10 cellular contexts compared by ENCODE assay signal in the genomic region with DNA sequence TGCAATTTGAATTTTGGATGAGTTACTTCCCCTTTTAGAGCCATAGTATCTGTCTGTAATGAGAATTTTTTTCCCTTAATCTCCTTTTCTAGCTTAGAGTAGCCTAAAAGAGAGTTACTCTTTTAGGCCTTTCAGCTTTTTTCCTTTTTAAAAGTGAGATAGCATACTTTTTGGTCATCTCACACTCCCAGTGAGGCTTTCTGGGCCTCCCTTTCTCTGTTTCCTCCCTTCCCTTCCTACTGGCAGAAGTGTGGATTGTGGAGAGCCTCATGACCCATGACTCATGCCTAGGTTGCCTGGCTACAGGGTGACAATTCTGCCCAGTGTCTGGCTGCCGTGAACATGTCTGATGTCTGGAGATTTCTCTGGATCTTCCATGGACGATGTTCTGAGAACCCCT. TPM values are rescaled to one million over a fixed set of nuclear protein-coding genes. Genes with fewer than 3 reads are reported as not detected.
DNase-seq lines count a peak whose midpoint lies in the region; ATAC-seq, FAIRE-seq and TF ChIP-seq lines count a peak whose summit lies in the region.
"Had no signal": no experiment of that assay in that cellular context is flagged by ENCODE, and none has a peak within 500 bp of the region (broad histone marks: within the 10 kb centered on the region; RNA-seq: fewer than 3 reads in every experiment).

No MANE protein-coding gene starts in this region.

- 61 to 71% methylated on average over 2 of the region's 2 CpGs for WGBS in mesodermal cell (ENCODE audit: insufficient coverage in 2 of 2), 2 experiments

- TF ChIP-seq CTCF in AG04449 (IDR thresholded peaks at IDR 0.05; ENCODE audit: insufficient read depth, low read length, missing control alignments) = no peak

- no peak overlapping the region for H3K4me3 Mint-ChIP-seq in stimulated activated effector memory CD8-positive, alpha-beta T cell treated with anti-CD3 and anti-CD28 coated beads, Interleukin-12 subunit alpha, Interleukin-12 subunit beta, amount 100 ng/mL, for 72 hours
- H3K4me3 Mint-ChIP-seq: naive B cell had no signal

- no peak for TF ChIP-seq POLR2A in GM12892 (IDR thresholded peaks at IDR 0.05; ENCODE audit: low read depth, low read length)

- H3K9me3 ChIP-seq in mesodermal cell (ENCODE audit: control insufficient read depth, low read length) = no peaks in the 10 kb centered on the region

- DNase-seq in AG04449 (ENCODE audit: low read depth, low spot score) = peak; percentile 53
- peak; percentile 91 for DNase-seq in M059J (ENCODE audit: low read depth)
- peak; percentile 65 for DNase-seq in dedifferentiated amniotic fluid mesenchymal stem cell (ENCODE audit: extremely low spot score)
- DNase-seq in stimulated activated CD4-positive, alpha-beta T cell treated with anti-CD3 and anti-CD28 coated beads, Interleukin-4, amount 100 ng/mL, for 4 hours = no peak
- no peak for DNase-seq in stimulated activated effector memory CD8-positive, alpha-beta T cell treated with anti-CD3 and anti-CD28 coated beads, Interleukin-12 subunit alpha, Interleukin-12 subunit beta, amount 100 ng/mL, for 72 hours (ENCODE audit: low spot score in 2 of 2)
- no peak for DNase-seq in GM12892 (ENCODE audit: insufficient read length)
- DNase-seq in NCI-H1436 treated with DMSO at 0.1 percent for 48 hours (lab: John Stamatoyannopoulos, UW) = no peak
- DNase-seq: naive B cell had no signal

- H3K4me1 ChIP-seq in mesodermal cell (ENCODE audit: control insufficient read depth, insufficient read depth, low read length, poor library complexity, severe bottlenecking) = peaks cover 11% of the 10 kb centered on the region

- no peak overlapping the region for H3K27ac Mint-ChIP-seq in stimulated activated effector memory CD8-positive, alpha-beta T cell treated with anti-CD3 and anti-CD28 coated beads, Interleukin-12 subunit alpha, Interleukin-12 subunit beta, amount 100 ng/mL, for 72 hours

- CTCF ChIA-PET in AG04449 (lab: Yijun Ruan, JAX) = no interaction called here

- POLR2A ChIA-PET in AG04449 (lab: Yijun Ruan, JAX) = no interaction called here

- H3K4me3 ChIP-seq in AG04449 (ENCODE audit: low read depth, low read length) (no peak overlapping the region), mesodermal cell (ENCODE audit: extremely low read depth, insufficient read depth, low read length, poor library complexity, severe bottlenecking) (no peak overlapping the region)

- H3K4me1 Mint-ChIP-seq in stimulated activated effector memory CD8-positive, alpha-beta T cell treated with anti-CD3 and anti-CD28 coated beads, Interleukin-12 subunit alpha, Interleukin-12 subunit beta, amount 100 ng/mL, for 72 hours = no peaks in the 10 kb centered on the region
- H3K4me1 Mint-ChIP-seq: naive B cell had no signal

- no peak for ATAC-seq in stimulated activated effector memory CD8-positive, alpha-beta T cell treated with anti-CD3 and anti-CD28 coated beads, Interleukin-12 subunit alpha, Interleukin-12 subunit beta, amount 100 ng/mL, for 72 hours

- H3K27ac ChIP-seq in mesodermal cell (ENCODE audit: low read depth, low read length, severe bottlenecking) = peak overlapping the region; percentile 78
- H3K27ac ChIP-seq: HL-60 had no signal

- no peak for FAIRE-seq in GM12892 (lab: Jason Lieb, UNC)

- H3K36me3 ChIP-seq in mesodermal cell (ENCODE audit: control insufficient read depth, insufficient read depth, low read length) = no peaks in the 10 kb centered on the region

- H3K36me3 Mint-ChIP-seq in stimulated activated effector memory CD8-positive, alpha-beta T cell treated with anti-CD3 and anti-CD28 coated beads, Interleukin-12 subunit alpha, Interleukin-12 subunit beta, amount 100 ng/mL, for 72 hours = no peaks in the 10 kb centered on the region
- H3K36me3 Mint-ChIP-seq: naive B cell had no signal

- no peaks in the 10 kb centered on the region for H3K9me3 Mint-ChIP-seq in stimulated activated effector memory CD8-positive, alpha-beta T cell treated with anti-CD3 and anti-CD28 coated beads, Interleukin-12 subunit alpha, Interleukin-12 subunit beta, amount 100 ng/mL, for 72 hours
- H3K9me3 Mint-ChIP-seq: naive B cell had no signal

RNA-seq across cellular contexts. Expression of a gene that starts 15.2 kb away (rescaled TPM):
- total RNA-seq in M059J (2014; rRNA removed; shearing (Covaris generic)) = not detected in 2 replicates
- polyA plus RNA-seq in mesodermal cell (2013, experiment 1 of 2) = not detected
- polyA plus RNA-seq in mesodermal cell (2013, experiment 2 of 2) = not detected
- polyA plus RNA-seq in GM12892 (2012; ENCODE audit: missing spikeins) = not detected

RNA-seq across cellular contexts. Expression of a gene that starts 37.2 kb away (rescaled TPM):
- 0.17 TPM in 1 of 2 replicates, not detected in the other for total RNA-seq in M059J (2014; rRNA removed; shearing (Covaris generic))
- polyA plus RNA-seq in mesodermal cell (2013, experiment 1 of 2) = not detected
- not detected for polyA plus RNA-seq in mesodermal cell (2013, experiment 2 of 2)
- not detected for polyA plus RNA-seq in GM12892 (2012; ENCODE audit: missing spikeins)

RNA-seq across cellular contexts. Expression of a gene that starts 44.5 kb away (rescaled TPM):
- total RNA-seq in M059J (2014; rRNA removed; shearing (Covaris generic)) = 0.20 TPM in 1 of 2 replicates, not detected in the other
- not detected for polyA plus RNA-seq in mesodermal cell (2013, experiment 1 of 2)
- polyA plus RNA-seq in mesodermal cell (2013, experiment 2 of 2) = not detected
- polyA plus RNA-seq in GM12892 (2012; ENCODE audit: missing spikeins) = not detected

RNA-seq across cellular contexts. Expression of a gene that starts 55.2 kb away (rescaled TPM):
- total RNA-seq in M059J (2014; rRNA removed; shearing (Covaris generic)) = not detected in 2 replicates
- polyA plus RNA-seq in mesodermal cell (2013, experiment 1 of 2) = not detected
- not detected for polyA plus RNA-seq in mesodermal cell (2013, experiment 2 of 2)
- not detected for polyA plus RNA-seq in GM12892 (2012; ENCODE audit: missing spikeins)

Comparison
In these comparisons a context has a peak if more than half of its experiments do, and no peak if none do; other contexts are left out.
1. DNase-seq: peak in AG04449 (single experiment), M059J (single experiment) and dedifferentiated amniotic fluid mesenchymal stem cell (single experiment); none in stimulated activated CD4-positive, alpha-beta T cell treated with anti-CD3 and anti-CD28 coated beads, Interleukin-4, amount 100 ng/mL, for 4 hours (0 of 2), stimulated activated effector memory CD8-positive, alpha-beta T cell treated with anti-CD3 and anti-CD28 coated beads, Interleukin-12 subunit alpha, Interleukin-12 subunit beta, amount 100 ng/mL, for 72 hours (0 of 2), GM12892 (single experiment) and NCI-H1436 treated with DMSO at 0.1 percent for 48 hours (single experiment).